ENCODE assay signal across 14 cellular contexts in genomic region chr16:21162661-21163151, GRCh38. TPM values are rescaled to one million over a fixed set of nuclear protein-coding genes. Genes with fewer than 3 reads are reported as not detected.
DNase-seq lines count a peak whose midpoint lies in the region; ATAC-seq and TF ChIP-seq lines count a peak whose summit lies in the region.
"Had no signal": no experiment of that assay in that cellular context is flagged by ENCODE, and none has a peak within 500 bp of the region (broad histone marks: within the 10 kb centered on the region; RNA-seq: fewer than 3 reads in every experiment).

No MANE protein-coding gene starts in this region.

- ATAC-seq in right cardiac atrium, result no peak

- H3K27ac ChIP-seq in right cardiac atrium (ENCODE audit: low read length) (peak overlapping the region; percentile 48), transverse colon (peak overlapping the region; percentile 18 to 92 (median 66))
- H3K27ac ChIP-seq: 22Rv1 had no signal

- H3K4me3 ChIP-seq in right cardiac atrium (ENCODE audit: low read length), result no peak overlapping the region
- H3K4me3 ChIP-seq in transverse colon, result no peak overlapping the region

- intact Hi-C loops in right cardiac atrium (cut with DNase I), result loop anchor here in 1 of 4 donors (10.0 kb wide), 1 partner anchor 112 kb away; the partner anchor contains the start of gene CRYM
- intact Hi-C loops in transverse colon (cut with DNase I; ENCODE audit: low total_unique reads), result no loop called here

- H3K4me1 Mint-ChIP-seq in brain, result peaks cover 50% of the 10 kb centered on the region

- peaks cover 43% of the 10 kb centered on the region for H3K36me3 Mint-ChIP-seq in brain

- H3K4me1 ChIP-seq in right cardiac atrium (ENCODE audit: control insufficient read depth, insufficient read depth, low read length), result peaks cover 6% of the 10 kb centered on the region
- H3K4me1 ChIP-seq in transverse colon, result peaks cover 14 to 43% (median 33%) of the 10 kb centered on the region in 4 donors

- H3K4me3 Mint-ChIP-seq in brain, result peak overlapping the region in 4 of 5 experiments; percentile 36 to 65 (median 59)
- H3K4me3 Mint-ChIP-seq: activated CD4-positive, alpha-beta memory T cell treated with anti-CD3 and anti-CD28 coated beads, Interleukin-2, amount 10 ng/mL, durations not matched to agents 7 days and 5 days; activated naive CD4-positive, alpha-beta T cell treated with anti-CD3 and anti-CD28 coated beads for 36 hours had no signal

- DNase-seq in DMS53 (lab: John Stamatoyannopoulos, UW), result peak; percentile 5
- DNase-seq in DMS53 treated with DMSO at 0.1 percent for 48 hours (lab: John Stamatoyannopoulos, UW; ENCODE audit: unreplicated experiment), result no peak
- peak; percentile 65 to 89 (median 84) for DNase-seq in right cardiac atrium
- no peak for DNase-seq in transverse colon
- no peak for DNase-seq in superior temporal gyrus (ENCODE audit: extremely low spot score)
- DNase-seq in SIG-M5 (lab: John Stamatoyannopoulos, UW), result no peak
- no peak for DNase-seq in nucleus accumbens (lab: John Stamatoyannopoulos, UW)
- DNase-seq: activated CD4-positive, alpha-beta memory T cell treated with anti-CD3 and anti-CD28 coated beads, Interleukin-2, amount 10 ng/mL, durations not matched to agents 7 days and 5 days; activated naive CD4-positive, alpha-beta T cell treated with anti-CD3 and anti-CD28 coated beads for 36 hours; NK-92 treated with Interleukin-12 subunit alpha and Interleukin-12 subunit beta, amount 100 ng/mL, for 24 hours had no signal

- H3K36me3 ChIP-seq in transverse colon, result peaks cover 0 to 9% (median 4%) of the 10 kb centered on the region in 4 donors

- peaks cover 0 to 5% (median 0%) of the 10 kb centered on the region in 5 experiments for H3K9me3 Mint-ChIP-seq in brain
- H3K9me3 Mint-ChIP-seq: activated CD4-positive, alpha-beta memory T cell treated with anti-CD3 and anti-CD28 coated beads, Interleukin-2, amount 10 ng/mL, durations not matched to agents 7 days and 5 days; activated naive CD4-positive, alpha-beta T cell treated with anti-CD3 and anti-CD28 coated beads for 36 hours had no signal

- no peak for TF ChIP-seq EP300 in transverse colon (IDR thresholded peaks at IDR 0.05; ENCODE audit: low read depth)

- TF ChIP-seq CTCF in brain (conservative IDR thresholded peaks at IDR 0.05) (no peak), transverse colon (IDR thresholded peaks at IDR 0.05) (no peak)

- TF ChIP-seq POLR2A in transverse colon (IDR thresholded peaks at IDR 0.05), result no peak

- no peaks in the 10 kb centered on the region for H3K27me3 ChIP-seq in right cardiac atrium (ENCODE audit: control insufficient read depth, insufficient read depth)
- H3K27me3 ChIP-seq in transverse colon, result no peaks in the 10 kb centered on the region

- H3K9me3 ChIP-seq in right cardiac atrium (ENCODE audit: control insufficient read depth, low read length) (no peaks in the 10 kb centered on the region), transverse colon (no peaks in the 10 kb centered on the region)

- peak overlapping the region in 3 of 5 experiments; percentile 21 to 81 (median 78) for H3K27ac Mint-ChIP-seq in brain
- H3K27ac Mint-ChIP-seq: activated CD4-positive, alpha-beta memory T cell treated with anti-CD3 and anti-CD28 coated beads, Interleukin-2, amount 10 ng/mL, durations not matched to agents 7 days and 5 days; activated naive CD4-positive, alpha-beta T cell treated with anti-CD3 and anti-CD28 coated beads for 36 hours had no signal

- WGBS in right cardiac atrium, result 19% methylated on average over 7 of the region's 7 CpGs
- 44 to 50% methylated on average over 6 to 7 of the region's 7 CpGs for WGBS in transverse colon (ENCODE audit: low coverage in 1 of 2), 2 donors

- H3K27me3 Mint-ChIP-seq in brain, result peaks cover 10% of the 10 kb centered on the region
- H3K27me3 Mint-ChIP-seq: activated CD4-positive, alpha-beta memory T cell treated with anti-CD3 and anti-CD28 coated beads, Interleukin-2, amount 10 ng/mL, durations not matched to agents 7 days and 5 days had no signal

- in situ Hi-C loops in transverse colon (cut with MboI; ENCODE audit: low pct_ligation_motif_present in 1 of 4, low pct_unique_long_range_greater_than_20kb in 1 of 4, low sequenced_read_pairs in 3 of 4), result no loop called here

RNA-seq across cellular contexts. Expression of gene LDAF1, which starts 4.2 kb away (rescaled TPM):
- polyA plus RNA-seq in brain (ENCODE audit: insufficient read depth, low read depth, low replicate concordance) (4.8 TPM), right cardiac atrium (40.5 TPM)
- total RNA-seq in right cardiac atrium (100 to 1,000 TPM in 1 of 4 donors, 10 to 100 TPM in 3; 71.8 to 116 (median 79.7) TPM), transverse colon (10 to 100 TPM; 23.6 to 71.0 (median 59.3) TPM)

RNA-seq across cellular contexts. Expression of gene DNAH3, which starts 12.1 kb away (rescaled TPM):
- polyA plus RNA-seq in brain (ENCODE audit: insufficient read depth, low read depth, low replicate concordance) (1.2 TPM), right cardiac atrium (0.09 TPM)
- total RNA-seq in right cardiac atrium (under 1 TPM; 0.12 to 0.68 (median 0.32) TPM), transverse colon (10 to 100 TPM in 1 of 4 donors, 1 to 10 TPM in 3; 1.1 to 28.7 (median 5.5) TPM)
- total RNA-seq: activated naive CD4-positive, alpha-beta T cell treated with anti-CD3 and anti-CD28 coated beads for 36 hours; MCF 10A had no signal

RNA-seq across cellular contexts. Expression of gene ZP2, which starts 48.7 kb away (rescaled TPM):
- polyA plus RNA-seq in brain (ENCODE audit: insufficient read depth, low read depth, low replicate concordance), result not detected
- not detected for total RNA-seq in right cardiac atrium
- not detected for polyA plus RNA-seq in right cardiac atrium
- under 1 TPM in 1 of 4 donors, not detected in 3; 0.27 TPM for total RNA-seq in transverse colon
- total RNA-seq: activated naive CD4-positive, alpha-beta T cell treated with anti-CD3 and anti-CD28 coated beads for 36 hours; dermis microvascular lymphatic vessel endothelial cell; MCF 10A had no signal

Comparison
In these comparisons a context has a peak if more than half of its experiments do, and no peak if none do; other contexts are left out.
1. DNase-seq: peak in DMS53 (single experiment) and right cardiac atrium (3 of 3); none in DMS53 treated with DMSO at 0.1 percent for 48 hours (single experiment), transverse colon (single experiment), superior temporal gyrus (single experiment), SIG-M5 (single experiment) and nucleus accumbens (0 of 56).